Comparison of ENCODE assay signal across 17 cellular contexts in genomic region chr2:78431241-78431640, GRCh38.
DNase-seq lines count a peak whose midpoint lies in the region; ATAC-seq, FAIRE-seq and TF ChIP-seq lines count a peak whose summit lies in the region.
"Had no signal": no experiment of that assay in that cellular context is flagged by ENCODE, and none has a peak within 500 bp of the region (broad histone marks: within the 10 kb centered on the region; RNA-seq: fewer than 3 reads in every experiment).

No MANE protein-coding gene starts in this region.

- WGBS in mesenchymal stem cell, result 96% methylated on average over 2 of the region's 3 CpGs

- H3K27ac ChIP-seq in Panc1 (ENCODE audit: low read length) (no peak overlapping the region), mesenchymal stem cell (ENCODE audit: low read length, poor library complexity, severe bottlenecking) (no peak overlapping the region), left lung (no peak overlapping the region), brain microvascular endothelial cell (no peak overlapping the region)
- H3K27ac ChIP-seq: ascending aorta, esophagus squamous epithelium, heart left ventricle, spleen had no signal

- DNase-seq in D721Med (ENCODE audit: insufficient read length, low spot score) (no peak), M059J (ENCODE audit: low read depth) (peak; percentile 5), Panc1 (ENCODE audit: low read depth, low spot score) (no peak), mesenchymal stem cell (peak; percentile 5), left lung (no peak), brain microvascular endothelial cell (no peak)
- no peak for DNase-seq in stimulated activated CD4-positive, alpha-beta T cell treated with anti-CD3 and anti-CD28 coated beads, Interleukin-2, amount 100 ng/mL, for 48 hours
- DNase-seq: esophagus squamous epithelium, heart left ventricle, kidney, mucosa of descending colon, NCI-H1930, spleen, T-cell had no signal

- H3K14ac ChIP-seq in mesenchymal stem cell (ENCODE audit: low read length in 2 of 2), result no peak overlapping the region

- FAIRE-seq in D721Med (lab: Jason Lieb, UNC), result peak; percentile 11

- CTCF ChIA-PET in Panc1 (lab: Charles Lee), result no interaction called here

- H3K4me1 ChIP-seq in Panc1 (ENCODE audit: control insufficient read depth, insufficient read depth, low read length) (no peaks in the 10 kb centered on the region), mesenchymal stem cell (ENCODE audit: control insufficient read depth, insufficient read depth, low read depth, low read length) (no peaks in the 10 kb centered on the region), left lung (no peaks in the 10 kb centered on the region)
- H3K4me1 ChIP-seq: ascending aorta, esophagus squamous epithelium, heart left ventricle, spleen had no signal

- no peak overlapping the region for H3K9ac ChIP-seq in mesenchymal stem cell (ENCODE audit: low read length)

- no peak overlapping the region for H3K4ac ChIP-seq in mesenchymal stem cell (ENCODE audit: low read depth in 1 of 2, low read length in 2 of 2)

- H3K27me3 ChIP-seq in Panc1 (ENCODE audit: control insufficient read depth, insufficient read depth, low read length) (no peaks in the 10 kb centered on the region), mesenchymal stem cell (ENCODE audit: control insufficient read depth in 1 of 2, insufficient read depth in 1 of 2, low read length in 2 of 2) (no peaks in the 10 kb centered on the region), left lung (no peaks in the 10 kb centered on the region), brain microvascular endothelial cell (replicated peaks) (no peaks in the 10 kb centered on the region)
- H3K27me3 ChIP-seq: ascending aorta, esophagus squamous epithelium, heart left ventricle, spleen had no signal

- no peaks in the 10 kb centered on the region for H3K79me1 ChIP-seq in mesenchymal stem cell (replicated peaks; ENCODE audit: low read length, poor library complexity, severe bottlenecking)

- no peak overlapping the region for H2BK120ac ChIP-seq in mesenchymal stem cell (ENCODE audit: low read depth, low read length)

- in situ Hi-C loops in Panc1 (cut with HindIII; ENCODE audit: low pct_unique_long_range_greater_than_20kb, low sequenced_read_pairs) (no loop called here), brain microvascular endothelial cell (cut with HindIII; ENCODE audit: low pct_ligation_motif_present, low sequenced_read_pairs) (no loop called here)

- H2BK15ac ChIP-seq in mesenchymal stem cell (ENCODE audit: low read depth, poor library complexity, severe bottlenecking), result no peak overlapping the region

- no peak overlapping the region for H2AFZ ChIP-seq in mesenchymal stem cell (ENCODE audit: low read depth, low read length)

- no peaks in the 10 kb centered on the region for H3K36me3 ChIP-seq in Panc1 (ENCODE audit: control insufficient read depth, insufficient read depth, low read length)
- no peaks in the 10 kb centered on the region for H3K36me3 ChIP-seq in mesenchymal stem cell (ENCODE audit: control insufficient read depth in 1 of 2, insufficient read depth in 2 of 2, low read depth in 1 of 2, low read length in 2 of 2)
- no peaks in the 10 kb centered on the region for H3K36me3 ChIP-seq in left lung
- H3K36me3 ChIP-seq in brain microvascular endothelial cell (replicated peaks), result no peaks in the 10 kb centered on the region
- H3K36me3 ChIP-seq: ascending aorta, esophagus squamous epithelium, heart left ventricle, spleen had no signal

- H4K8ac ChIP-seq in mesenchymal stem cell (ENCODE audit: low read length), result no peak overlapping the region

- BruUV-seq in Panc1 (replicated peaks; lab: Mats Ljungman, UMichigan), result no TSS peak

- no peak overlapping the region for H3K23ac ChIP-seq in mesenchymal stem cell (ENCODE audit: low read length in 2 of 2)

- no peak overlapping the region for H2BK12ac ChIP-seq in mesenchymal stem cell (ENCODE audit: low read length in 2 of 2)

- TF ChIP-seq CTCF in D721Med (IDR thresholded peaks at IDR 0.05; ENCODE audit: insufficient read depth, missing control alignments), result peak; percentile 38
- peak; percentile 19; the same call in 1 of the 2 replicates for TF ChIP-seq CTCF in Panc1 (IDR thresholded peaks at IDR 0.05)
- no peak for TF ChIP-seq CTCF in left lung (IDR thresholded peaks at IDR 0.05)
- TF ChIP-seq CTCF in brain microvascular endothelial cell (IDR thresholded peaks at IDR 0.05; ENCODE audit: low read depth, low read length, missing control alignments), result no peak

- no peak overlapping the region for H2BK5ac ChIP-seq in mesenchymal stem cell (ENCODE audit: low read depth, low read length, poor library complexity, severe bottlenecking)

- ATAC-seq in Panc1, result no peak
- ATAC-seq in left lung, result no peak
- ATAC-seq in HG03025 (IDR thresholded peaks at IDR 0.05; ENCODE audit: low FRiP score, unreplicated experiment), result no peak
- ATAC-seq: activated CD4-positive, CD25-positive, alpha-beta regulatory T cell treated with anti-CD3 and anti-CD28 coated beads, Interleukin-2, amount 50 U/mL, for 24 hours; heart left ventricle; mucosa of descending colon; T-cell had no signal

- H4K91ac ChIP-seq in mesenchymal stem cell (ENCODE audit: low read length), result no peak overlapping the region

- H3K9me3 ChIP-seq in Panc1 (ENCODE audit: control insufficient read depth, insufficient read depth, low read depth, low read length) (no peaks in the 10 kb centered on the region), mesenchymal stem cell (ENCODE audit: control insufficient read depth, low read length) (no peaks in the 10 kb centered on the region), left lung (no peaks in the 10 kb centered on the region)
- H3K9me3 ChIP-seq: ascending aorta, esophagus squamous epithelium, heart left ventricle, mucosa of descending colon, spleen had no signal

- H3K4me3 ChIP-seq in Panc1 (ENCODE audit: low read depth in 2 of 2, low read length in 2 of 2) (no peak overlapping the region), mesenchymal stem cell (ENCODE audit: insufficient read depth in 1 of 2, low read depth in 1 of 2, low read length in 2 of 2) (no peak overlapping the region), left lung (no peak overlapping the region), brain microvascular endothelial cell (ENCODE audit: low read depth, low read length) (no peak overlapping the region)
- H3K4me3 ChIP-seq: ascending aorta, esophagus squamous epithelium, heart left ventricle, mucosa of descending colon, spleen had no signal

- POLR2A ChIA-PET in Panc1 (lab: Charles Lee), result no interaction called here

- H3K18ac ChIP-seq in mesenchymal stem cell (ENCODE audit: low read depth in 1 of 2, low read length in 2 of 2), result no peak overlapping the region

- H3K4me2 ChIP-seq in mesenchymal stem cell (ENCODE audit: low read length, poor library complexity, severe bottlenecking), result no peak overlapping the region

- intact Hi-C loops in Panc1 (cut with micrococcal nuclease; ENCODE audit: unreplicated experiment), result no loop called here
- intact Hi-C loops in left lung (cut with DNase I), result no loop called here

- H2AK5ac ChIP-seq in mesenchymal stem cell (ENCODE audit: low read length, severe bottlenecking), result no peak overlapping the region

Comparison
In these comparisons a context has a peak if more than half of its experiments do, and no peak if none do; other contexts are left out.
1. DNase-seq: peak in M059J (single experiment) and mesenchymal stem cell (single experiment); none in D721Med (single experiment), Panc1 (single experiment), stimulated activated CD4-positive, alpha-beta T cell treated with anti-CD3 and anti-CD28 coated beads, Interleukin-2, amount 100 ng/mL, for 48 hours (0 of 2), left lung (0 of 2) and brain microvascular endothelial cell (single experiment).
2. CTCF ChIP-seq: peak in D721Med (single experiment) and Panc1 (single experiment); none in left lung (0 of 2) and brain microvascular endothelial cell (single experiment).